Comparison of ENCODE assay signal across 8 cellular contexts in genomic region chr12:131831021-131831571, GRCh38. TPM values are rescaled to one million over a fixed set of nuclear protein-coding genes. Genes with fewer than 3 reads are reported as not detected.
DNase-seq lines count a peak whose midpoint lies in the region; ATAC-seq and TF ChIP-seq lines count a peak whose summit lies in the region.

No MANE protein-coding gene starts in this region.

- CTCF ChIA-PET in AG04449 (lab: Yijun Ruan, JAX) = interaction anchor here (0.7 to 6.6 kb wide), 11 partner anchors 15 to 1030 kb away, joined by 3 to 72 read pairs (median 3); no protein-coding TSS in a partner anchor

- no peak overlapping the region for H3K27ac ChIP-seq in HUES64 (ENCODE audit: low read depth, low read length)

- peaks cover 5% of the 10 kb centered on the region for H3K4me1 Mint-ChIP-seq in glutamatergic neuron (ENCODE audit: low read depth, unreplicated experiment)

- H3K36me3 ChIP-seq in HUES64 (ENCODE audit: insufficient read depth, low read length) = no peaks in the 10 kb centered on the region

- no peak for TF ChIP-seq CTCF in AG04449 (IDR thresholded peaks at IDR 0.05; ENCODE audit: insufficient read depth, low read length, missing control alignments)
- TF ChIP-seq CTCF in glutamatergic neuron (IDR thresholded peaks at IDR 0.05; ENCODE audit: partially characterized antibody, unreplicated experiment) = no peak

- DNase-seq in AG04449 (ENCODE audit: low read depth, low spot score) = no peak
- DNase-seq in activated T-cell treated with anti-CD3 and anti-CD28 coated beads, Interleukin-2, amount 50 U/mL, for 1 hour = peak; percentile 27
- no peak for DNase-seq in glutamatergic neuron
- DNase-seq in putamen (ENCODE audit: low spot score) = peak; percentile 84
- no peak for DNase-seq in iPS-NIHi7 (ENCODE audit: extremely low spot score)
- DNase-seq in H4 (ENCODE audit: low spot score) = no peak

- peak overlapping the region; percentile 67 for H3K9ac ChIP-seq in HUES64 (ENCODE audit: low read depth, low read length)

- H3K9me3 Mint-ChIP-seq in glutamatergic neuron (ENCODE audit: unreplicated experiment) = no peaks in the 10 kb centered on the region

- H3K36me3 Mint-ChIP-seq in glutamatergic neuron (ENCODE audit: unreplicated experiment) = no peaks in the 10 kb centered on the region

- peak overlapping the region; percentile 80 for H3K27ac Mint-ChIP-seq in glutamatergic neuron (ENCODE audit: unreplicated experiment)

- H3K27me3 Mint-ChIP-seq in glutamatergic neuron (ENCODE audit: unreplicated experiment) = peaks cover 11% of the 10 kb centered on the region

- peak overlapping the region; percentile 70 for H3K4me3 ChIP-seq in AG04449 (ENCODE audit: low read depth, low read length)
- peak overlapping the region; percentile 62 for H3K4me3 ChIP-seq in HUES64 (ENCODE audit: low read length)

- ATAC-seq in HG03097 (IDR thresholded peaks at IDR 0.05; ENCODE audit: low FRiP score, unreplicated experiment) = no peak

- peak overlapping the region; percentile 80 for H3K4me3 Mint-ChIP-seq in glutamatergic neuron (ENCODE audit: unreplicated experiment)

- POLR2A ChIA-PET in AG04449 (lab: Yijun Ruan, JAX) = interaction anchor here (0.6 to 1.3 kb wide), 3 partner anchors 8 to 119 kb away, joined by 3 read pairs; partner anchors contain the start of gene EP400

- H3K9me3 ChIP-seq in HUES64 (ENCODE audit: insufficient read depth, low read depth, low read length) = no peaks in the 10 kb centered on the region

- WGBS in HUES64 = 16% methylated on average over 25 of the region's 25 CpGs

- no peaks in the 10 kb centered on the region for H3K4me1 ChIP-seq in HUES64 (ENCODE audit: insufficient read depth, low read length)

- peaks cover 37% of the 10 kb centered on the region for H3K27me3 ChIP-seq in HUES64 (ENCODE audit: insufficient read depth, low read length)

RNA-seq across cellular contexts. Expression of gene MMP17, which starts 2.9 kb away (rescaled TPM):
- polyA plus RNA-seq in HUES64 (2013, experiment 1 of 2) = 28.3 TPM
- polyA plus RNA-seq in HUES64 (2013, experiment 2 of 2) = 24.4 TPM
- total RNA-seq in glutamatergic neuron (ENCODE audit: unreplicated experiment) = 65.8 TPM
- total RNA-seq in H4 (2014; rRNA removed; shearing (Covaris generic)) = 5.0 and 14.1 TPM in 2 replicates

Comparison
In these comparisons a context has a peak if more than half of its experiments do, and no peak if none do; other contexts are left out.
1. DNase-seq: peak in activated T-cell treated with anti-CD3 and anti-CD28 coated beads, Interleukin-2, amount 50 U/mL, for 1 hour (single experiment) and putamen (single experiment); none in AG04449 (single experiment), glutamatergic neuron (single experiment), iPS-NIHi7 (single experiment) and H4 (single experiment).